Comparison of ENCODE assay signal across 20 cellular contexts in the genomic region with DNA sequence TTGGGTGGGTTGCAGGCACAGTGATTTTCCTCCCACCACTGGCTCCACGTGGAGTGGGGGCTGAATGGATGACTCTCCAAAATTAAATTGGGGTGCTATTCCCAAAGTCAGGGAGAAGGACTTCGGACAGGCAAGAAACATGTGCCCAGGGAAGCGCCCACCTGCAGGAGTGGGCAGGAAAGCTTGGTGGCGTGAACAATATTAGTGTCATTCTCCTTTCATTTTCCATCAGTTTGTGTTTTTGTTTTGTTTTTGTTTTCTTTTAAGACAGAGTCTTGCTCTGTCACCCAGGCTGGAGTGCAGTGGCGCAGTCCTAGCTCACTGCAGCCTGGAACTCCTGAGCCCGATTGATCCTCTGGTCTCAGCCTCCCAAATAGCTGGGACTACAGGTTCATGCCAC. TPM values are rescaled to one million over a fixed set of nuclear protein-coding genes. Genes with fewer than 3 reads are reported as not detected.
DNase-seq lines count a peak whose midpoint lies in the region; ATAC-seq, FAIRE-seq and TF ChIP-seq lines count a peak whose summit lies in the region.
"Had no signal": no experiment of that assay in that cellular context is flagged by ENCODE, and none has a peak within 500 bp of the region (broad histone marks: within the 10 kb centered on the region; RNA-seq: fewer than 3 reads in every experiment).

No MANE protein-coding gene starts in this region.

- BruUV-seq in HepG2 (replicated peaks; lab: Mats Ljungman, UMichigan): no TSS peak

- DNase-seq in activated naive CD8-positive, alpha-beta T cell treated with anti-CD3 and anti-CD28 coated beads, Interleukin-2, amount 50 U/mL, for 24 hours: peak; percentile 0
- DNase-seq in activated naive CD8-positive, alpha-beta T cell treated with anti-CD3 and anti-CD28 coated beads for 36 hours: no peak
- DNase-seq in activated CD8-positive, alpha-beta memory T cell treated with anti-CD3 and anti-CD28 coated beads, Interleukin-2, amount 10 ng/mL, durations not matched to agents 7 days and 5 days: peak; percentile 8
- DNase-seq in HepG2 (ENCODE audit: low spot score): no peak
- DNase-seq in stimulated activated CD8-positive, alpha-beta memory T cell treated with anti-CD3 and anti-CD28 coated beads, Interleukin-4, amount 100 ng/mL, for 48 hours: peak; percentile 14
- no peak for DNase-seq in activated CD4-positive, alpha-beta T cell treated with anti-CD3 and anti-CD28 coated beads for 36 hours
- no peak for DNase-seq in glutamatergic neuron
- DNase-seq: Calu3; CD8-positive, alpha-beta T cell; DMS 273 treated with DMSO at 0.1 percent for 48 hours; DMS53; DND-41; EL; GM23248; HCEC 1CT; HFFc6 had no signal

- no peak overlapping the region for H2AFZ ChIP-seq in HepG2 (ENCODE audit: low read length)
- H2AFZ ChIP-seq: GM23248 had no signal

- peaks cover 13% of the 10 kb centered on the region for H3K27me3 Mint-ChIP-seq in activated naive CD8-positive, alpha-beta T cell treated with anti-CD3 and anti-CD28 coated beads, Interleukin-2, amount 50 U/mL, for 24 hours
- peaks cover 19% of the 10 kb centered on the region for H3K27me3 Mint-ChIP-seq in activated naive CD8-positive, alpha-beta T cell treated with anti-CD3 and anti-CD28 coated beads for 36 hours
- peaks cover 7% of the 10 kb centered on the region for H3K27me3 Mint-ChIP-seq in activated CD8-positive, alpha-beta memory T cell treated with anti-CD3 and anti-CD28 coated beads, Interleukin-2, amount 10 ng/mL, durations not matched to agents 7 days and 5 days
- H3K27me3 Mint-ChIP-seq in activated CD4-positive, alpha-beta T cell treated with anti-CD3 and anti-CD28 coated beads for 36 hours: peaks cover 2% of the 10 kb centered on the region
- peaks cover 4% of the 10 kb centered on the region for H3K27me3 Mint-ChIP-seq in glutamatergic neuron (ENCODE audit: unreplicated experiment)

- H3K4me3 ChIP-seq in HepG2 (replicated peaks in 1 of 3; ENCODE audit: insufficient read depth in 1 of 3, low read depth in 2 of 3, low read length in 3 of 3): no peak overlapping the region
- H3K4me3 ChIP-seq: BLaER1 treated with 17β-estradiol and CSF1 and Interleukin-3, amounts not matched to agents 10 nM and 100 nM; GM12878; GM23248 had no signal

- no peak for TF ChIP-seq CTCF in HepG2 (CRISPR knock-in tag; IDR thresholded peaks at IDR 0.05)
- TF ChIP-seq CTCF in glutamatergic neuron (IDR thresholded peaks at IDR 0.05; ENCODE audit: partially characterized antibody, unreplicated experiment): no peak

- no peak overlapping the region for H3K4me2 ChIP-seq in HepG2 (ENCODE audit: low read depth, low read length)
- H3K4me2 ChIP-seq: BLaER1 treated with 17β-estradiol and CSF1 and Interleukin-3, amounts not matched to agents 10 nM and 100 nM had no signal

- TF ChIP-seq EP300 in HepG2 (IDR thresholded peaks at IDR 0.05; ENCODE audit: low read depth in 2 of 2, low read length in 2 of 2) (no peak), HepG2 (CRISPR knock-in tag; IDR thresholded peaks at IDR 0.05; ENCODE audit: borderline replicate concordance) (no peak)

- H3K9ac ChIP-seq in HepG2 (ENCODE audit: insufficient read depth, low read depth, low read length): no peak overlapping the region
- H3K9ac ChIP-seq: BLaER1 treated with 17β-estradiol and CSF1 and Interleukin-3, amounts not matched to agents 10 nM and 100 nM; GM23248 had no signal

- no peak overlapping the region for H3K4me3 Mint-ChIP-seq in activated naive CD8-positive, alpha-beta T cell treated with anti-CD3 and anti-CD28 coated beads, Interleukin-2, amount 50 U/mL, for 24 hours
- no peak overlapping the region for H3K4me3 Mint-ChIP-seq in activated naive CD8-positive, alpha-beta T cell treated with anti-CD3 and anti-CD28 coated beads for 36 hours
- H3K4me3 Mint-ChIP-seq in activated CD8-positive, alpha-beta memory T cell treated with anti-CD3 and anti-CD28 coated beads, Interleukin-2, amount 10 ng/mL, durations not matched to agents 7 days and 5 days: no peak overlapping the region
- no peak overlapping the region for H3K4me3 Mint-ChIP-seq in activated CD4-positive, alpha-beta T cell treated with anti-CD3 and anti-CD28 coated beads for 36 hours
- H3K4me3 Mint-ChIP-seq in glutamatergic neuron (ENCODE audit: unreplicated experiment): no peak overlapping the region
- H3K4me3 Mint-ChIP-seq: B cell; CD8-positive, alpha-beta T cell; HFFc6 had no signal

- CTCF ChIA-PET in activated CD8-positive, alpha-beta memory T cell treated with anti-CD3 and anti-CD28 coated beads, Interleukin-2, amount 10 ng/mL, durations not matched to agents 7 days and 5 days (lab: Charles Lee): interaction anchor here (0.6 kb wide), 1 partner anchor 317 kb away, joined by 3 read pairs; no protein-coding TSS in a partner anchor
- CTCF ChIA-PET in HepG2 (lab: Yijun Ruan, JAX; ENCODE audit: low intra/inter-chr PET ratio, low total read pairs): no interaction called here
- CTCF ChIA-PET in activated CD4-positive, alpha-beta T cell treated with anti-CD3 and anti-CD28 coated beads for 36 hours (lab: Charles Lee): no interaction called here

- no peaks in the 10 kb centered on the region for H4K20me1 ChIP-seq in HepG2 (ENCODE audit: insufficient read depth, low read length)
- H4K20me1 ChIP-seq: BLaER1 treated with 17β-estradiol and CSF1 and Interleukin-3, amounts not matched to agents 10 nM and 100 nM had no signal

- in situ Hi-C loops in HepG2 (cut with HindIII; ENCODE audit: extremely low pct_ligation_motif_present, low pct_unique_long_range_greater_than_20kb): no loop called here

- H3K36me3 Mint-ChIP-seq in activated naive CD8-positive, alpha-beta T cell treated with anti-CD3 and anti-CD28 coated beads, Interleukin-2, amount 50 U/mL, for 24 hours (ENCODE audit: low read depth): no peaks in the 10 kb centered on the region
- H3K36me3 Mint-ChIP-seq in activated naive CD8-positive, alpha-beta T cell treated with anti-CD3 and anti-CD28 coated beads for 36 hours: peaks cover 2% of the 10 kb centered on the region
- peaks cover 1% of the 10 kb centered on the region for H3K36me3 Mint-ChIP-seq in activated CD8-positive, alpha-beta memory T cell treated with anti-CD3 and anti-CD28 coated beads, Interleukin-2, amount 10 ng/mL, durations not matched to agents 7 days and 5 days
- no peaks in the 10 kb centered on the region for H3K36me3 Mint-ChIP-seq in activated CD4-positive, alpha-beta T cell treated with anti-CD3 and anti-CD28 coated beads for 36 hours (ENCODE audit: low read depth)
- no peaks in the 10 kb centered on the region for H3K36me3 Mint-ChIP-seq in glutamatergic neuron (ENCODE audit: unreplicated experiment)
- H3K36me3 Mint-ChIP-seq: CD8-positive, alpha-beta T cell had no signal

- no peak for ATAC-seq in activated naive CD8-positive, alpha-beta T cell treated with anti-CD3 and anti-CD28 coated beads, Interleukin-2, amount 50 U/mL, for 24 hours
- no peak for ATAC-seq in activated CD8-positive, alpha-beta memory T cell treated with anti-CD3 and anti-CD28 coated beads, Interleukin-2, amount 10 ng/mL, durations not matched to agents 7 days and 5 days
- ATAC-seq in HepG2 (no peak), GM19463 (IDR thresholded peaks at IDR 0.05; ENCODE audit: unreplicated experiment) (no peak)
- no peak for ATAC-seq in activated CD4-positive, alpha-beta T cell treated with anti-CD3 and anti-CD28 coated beads for 36 hours
- ATAC-seq: CD8-positive, alpha-beta T cell; GM12878 had no signal

- intact Hi-C loops in HepG2 (cut with micrococcal nuclease; ENCODE audit: unreplicated experiment): loop anchor here (10.0 kb wide), 1 partner anchor 686 kb away; no protein-coding TSS in a partner anchor
- intact Hi-C loops in activated CD4-positive, alpha-beta T cell treated with anti-CD3 and anti-CD28 coated beads for 36 hours (cut with DNase I, micrococcal nuclease): loop anchor here in 1 of 2 experiments (10.0 kb wide), 1 partner anchor 984 kb away; no protein-coding TSS in a partner anchor

- H3K79me2 ChIP-seq in HepG2 (ENCODE audit: insufficient read depth, low read length): no peaks in the 10 kb centered on the region

- no peaks in the 10 kb centered on the region for H3K27me3 ChIP-seq in HepG2 (ENCODE audit: control insufficient read depth in 1 of 2, insufficient read depth in 2 of 2, low read length in 2 of 2)
- H3K27me3 ChIP-seq: BLaER1 treated with 17β-estradiol and CSF1 and Interleukin-3, amounts not matched to agents 10 nM and 100 nM had no signal

- POLR2A ChIA-PET in HepG2 (lab: Yijun Ruan, JAX): no interaction called here
- POLR2A ChIA-PET in activated CD4-positive, alpha-beta T cell treated with anti-CD3 and anti-CD28 coated beads for 36 hours (lab: Charles Lee): no interaction called here

- H3K4me1 ChIP-seq in HepG2 (ENCODE audit: insufficient read depth, low read length): peaks cover 56% of the 10 kb centered on the region

- no peak for TF ChIP-seq RAD21 in HepG2 (CRISPR knock-in tag; IDR thresholded peaks at IDR 0.05)

- 86% methylated on average over 6 of the region's 6 CpGs for WGBS in HepG2 (ENCODE audit: low lambda C conversion rate)

- no peak for FAIRE-seq in HepG2 (lab: Jason Lieb, UNC)
- FAIRE-seq: GM12878 had no signal

- no peaks in the 10 kb centered on the region for H3K9me3 Mint-ChIP-seq in activated naive CD8-positive, alpha-beta T cell treated with anti-CD3 and anti-CD28 coated beads, Interleukin-2, amount 50 U/mL, for 24 hours
- H3K9me3 Mint-ChIP-seq in activated naive CD8-positive, alpha-beta T cell treated with anti-CD3 and anti-CD28 coated beads for 36 hours: no peaks in the 10 kb centered on the region
- H3K9me3 Mint-ChIP-seq in activated CD8-positive, alpha-beta memory T cell treated with anti-CD3 and anti-CD28 coated beads, Interleukin-2, amount 10 ng/mL, durations not matched to agents 7 days and 5 days (ENCODE audit: low read depth): no peaks in the 10 kb centered on the region
- H3K9me3 Mint-ChIP-seq in activated CD4-positive, alpha-beta T cell treated with anti-CD3 and anti-CD28 coated beads for 36 hours (ENCODE audit: low read depth): no peaks in the 10 kb centered on the region
- H3K9me3 Mint-ChIP-seq in glutamatergic neuron (ENCODE audit: unreplicated experiment): peaks cover 3% of the 10 kb centered on the region
- H3K9me3 Mint-ChIP-seq: CD8-positive, alpha-beta T cell; HFFc6 had no signal

- no peaks in the 10 kb centered on the region for H3K36me3 ChIP-seq in HepG2 (replicated peaks in 1 of 2; ENCODE audit: control insufficient read depth in 1 of 2, insufficient read depth in 2 of 2, low read length in 2 of 2)
- H3K36me3 ChIP-seq: BLaER1 treated with 17β-estradiol and CSF1 and Interleukin-3, amounts not matched to agents 10 nM and 100 nM had no signal

- peaks cover 24% of the 10 kb centered on the region for H3K4me1 Mint-ChIP-seq in activated naive CD8-positive, alpha-beta T cell treated with anti-CD3 and anti-CD28 coated beads, Interleukin-2, amount 50 U/mL, for 24 hours
- H3K4me1 Mint-ChIP-seq in activated naive CD8-positive, alpha-beta T cell treated with anti-CD3 and anti-CD28 coated beads for 36 hours: peaks cover 14% of the 10 kb centered on the region
- peaks cover 12% of the 10 kb centered on the region for H3K4me1 Mint-ChIP-seq in activated CD8-positive, alpha-beta memory T cell treated with anti-CD3 and anti-CD28 coated beads, Interleukin-2, amount 10 ng/mL, durations not matched to agents 7 days and 5 days
- peaks cover 18% of the 10 kb centered on the region for H3K4me1 Mint-ChIP-seq in activated CD4-positive, alpha-beta T cell treated with anti-CD3 and anti-CD28 coated beads for 36 hours
- peaks cover 11% of the 10 kb centered on the region for H3K4me1 Mint-ChIP-seq in glutamatergic neuron (ENCODE audit: low read depth, unreplicated experiment)

- H3K9me3 ChIP-seq in HepG2 (ENCODE audit: low read length): no peaks in the 10 kb centered on the region
- H3K9me3 ChIP-seq: BLaER1 treated with 17β-estradiol and CSF1 and Interleukin-3, amounts not matched to agents 10 nM and 100 nM had no signal

- H3K27ac ChIP-seq in HepG2 (ENCODE audit: extremely low read length, insufficient read depth, low read length): no peak overlapping the region
- H3K27ac ChIP-seq: BLaER1 treated with 17β-estradiol and CSF1 and Interleukin-3, amounts not matched to agents 10 nM and 100 nM; GM23248 had no signal

- no peak for TF ChIP-seq POLR2A in HepG2 (IDR thresholded peaks at IDR 0.05; ENCODE audit: insufficient read depth in 1 of 2, low read depth in 2 of 2, low read length in 2 of 2)

- H3K27ac Mint-ChIP-seq in activated naive CD8-positive, alpha-beta T cell treated with anti-CD3 and anti-CD28 coated beads, Interleukin-2, amount 50 U/mL, for 24 hours: no peak overlapping the region
- no peak overlapping the region for H3K27ac Mint-ChIP-seq in activated naive CD8-positive, alpha-beta T cell treated with anti-CD3 and anti-CD28 coated beads for 36 hours
- H3K27ac Mint-ChIP-seq in activated CD8-positive, alpha-beta memory T cell treated with anti-CD3 and anti-CD28 coated beads, Interleukin-2, amount 10 ng/mL, durations not matched to agents 7 days and 5 days: no peak overlapping the region
- no peak overlapping the region for H3K27ac Mint-ChIP-seq in activated CD4-positive, alpha-beta T cell treated with anti-CD3 and anti-CD28 coated beads for 36 hours
- H3K27ac Mint-ChIP-seq in glutamatergic neuron (ENCODE audit: unreplicated experiment): no peak overlapping the region
- H3K27ac Mint-ChIP-seq: CD8-positive, alpha-beta T cell; HFFc6 had no signal

RNA-seq across cellular contexts. Expression of a gene that starts 30.1 kb away (rescaled TPM):
- 100 to 1,000 TPM; 131 to 150 TPM for total RNA-seq in activated naive CD8-positive, alpha-beta T cell treated with anti-CD3 and anti-CD28 coated beads for 36 hours
- total RNA-seq in activated CD8-positive, alpha-beta memory T cell treated with anti-CD3 and anti-CD28 coated beads, Interleukin-2, amount 10 ng/mL, durations not matched to agents 7 days and 5 days: 10 to 100 TPM; 71.1 to 76.7 TPM
- total RNA-seq in HepG2 (2016; rRNA removed; fragmentation: Illumina TruSeq; extraction: Trizol) (138 and 153 TPM in 2 replicates), glutamatergic neuron (ENCODE audit: unreplicated experiment) (166 TPM)
- 69.4 and 87.9 TPM in 2 replicates for total RNA-seq in HepG2 (2016; cell fraction: cytosol; rRNA removed; fragmentation: Illumina TruSeq; extraction: Trizol; ENCODE audit: low read depth)
- 150 and 155 TPM in 2 replicates for total RNA-seq in HepG2 (2016; cell fraction: insoluble cytoplasmic fraction; rRNA removed; fragmentation: Illumina TruSeq; extraction: Trizol)
- 161 and 181 TPM in 2 replicates for total RNA-seq in HepG2 (2016; cell fraction: membrane; rRNA removed; fragmentation: Illumina TruSeq; extraction: Trizol)
- total RNA-seq in HepG2 (2016; cell fraction: nucleus; rRNA removed; fragmentation: Illumina TruSeq; extraction: Trizol): 122 and 141 TPM in 2 replicates
- polyA plus RNA-seq in HepG2 (2011; rRNA removed): 298 and 376 TPM in 2 replicates
- 138 and 172 TPM in 2 replicates for polyA plus RNA-seq in HepG2 (2011; cell fraction: cytosol; rRNA removed)
- 48.3 and 58.7 TPM in 2 replicates for polyA plus RNA-seq in HepG2 (2011; cell fraction: nucleus; rRNA removed)
- polyA plus RNA-seq in HepG2 (2012): 275 and 344 TPM in 2 replicates
- polyA plus RNA-seq in HepG2 (2016; cell fraction: cytosol; fragmentation: Illumina TruSeq; extraction: Trizol; ENCODE audit: low read depth): 107 and 127 TPM in 2 replicates
- 138 and 146 TPM in 2 replicates for polyA plus RNA-seq in HepG2 (2016; cell fraction: insoluble cytoplasmic fraction; fragmentation: Illumina TruSeq; extraction: Trizol; ENCODE audit: low read depth)
- 182 and 204 TPM in 2 replicates for polyA plus RNA-seq in HepG2 (2016; cell fraction: membrane; fragmentation: Illumina TruSeq; extraction: Trizol; ENCODE audit: low read depth)
- 192 and 196 TPM in 2 replicates for polyA plus RNA-seq in HepG2 (2016; cell fraction: nucleus; fragmentation: Illumina TruSeq; extraction: Trizol; ENCODE audit: insufficient read depth, low read depth)
- polyA minus RNA-seq in HepG2 (2011; rRNA and poly(A)+ RNA removed; ENCODE audit: low replicate concordance): 29.6 and 82.1 TPM in 2 replicates
- 136 and 144 TPM in 2 replicates for polyA minus RNA-seq in HepG2 (2011; cell fraction: cytosol; rRNA and poly(A)+ RNA removed)
- 77.8 and 97.8 TPM in 2 replicates for polyA minus RNA-seq in HepG2 (2011; cell fraction: nucleus; rRNA and poly(A)+ RNA removed)
- 100 to 1,000 TPM in 1 of 2 experiments, 10 to 100 TPM in 1; 62.1 to 148 TPM for total RNA-seq in activated CD4-positive, alpha-beta T cell treated with anti-CD3 and anti-CD28 coated beads for 36 hours

Comparison
In these comparisons a context has a peak if more than half of its experiments do, and no peak if none do; other contexts are left out.
1. DNase-seq: peak in activated naive CD8-positive, alpha-beta T cell treated with anti-CD3 and anti-CD28 coated beads, Interleukin-2, amount 50 U/mL, for 24 hours (single experiment), activated CD8-positive, alpha-beta memory T cell treated with anti-CD3 and anti-CD28 coated beads, Interleukin-2, amount 10 ng/mL, durations not matched to agents 7 days and 5 days (single experiment) and stimulated activated CD8-positive, alpha-beta memory T cell treated with anti-CD3 and anti-CD28 coated beads, Interleukin-4, amount 100 ng/mL, for 48 hours (single experiment); none in activated naive CD8-positive, alpha-beta T cell treated with anti-CD3 and anti-CD28 coated beads for 36 hours (single experiment), HepG2 (single experiment), activated CD4-positive, alpha-beta T cell treated with anti-CD3 and anti-CD28 coated beads for 36 hours (single experiment) and glutamatergic neuron (single experiment).